ENCODE assay signal across 13 cellular contexts in genomic region chr6:87181903-87182302, GRCh38. TPM values are rescaled to one million over a fixed set of nuclear protein-coding genes. Genes with fewer than 3 reads are reported as not detected.
DNase-seq lines count a peak whose midpoint lies in the region; ATAC-seq lines count a peak whose summit lies in the region.
"Had no signal": no experiment of that assay in that cellular context is flagged by ENCODE, and none has a peak within 500 bp of the region (broad histone marks: within the 10 kb centered on the region; RNA-seq: fewer than 3 reads in every experiment).

No MANE protein-coding gene starts in this region.

- peaks cover 80% of the 10 kb centered on the region for H3K4me1 Mint-ChIP-seq in activated naive CD4-positive, alpha-beta T cell treated with anti-CD3 and anti-CD28 coated beads for 36 hours (ENCODE audit: low read depth)
- peaks cover 76% of the 10 kb centered on the region for H3K4me1 Mint-ChIP-seq in activated T-helper 1 cell treated with anti-CD3 and anti-CD28 coated beads, Interleukin-12 subunit alpha, Interleukin-12 subunit beta, Interleukin-2, Interleukin-4 antibody, amounts not matched to agents 30 ng/mL and 10 ng/mL and 1 ng/mL, durations not matched to agents 14 hours and 24 hours and 36 hours (ENCODE audit: low read depth)
- H3K4me1 Mint-ChIP-seq in stimulated activated naive CD8-positive, alpha-beta T cell treated with anti-CD3 and anti-CD28 coated beads, Interleukin-15, amount 100 ng/mL, for 72 hours, result peaks cover 85% of the 10 kb centered on the region

- H3K36me3 Mint-ChIP-seq in activated naive CD4-positive, alpha-beta T cell treated with anti-CD3 and anti-CD28 coated beads for 36 hours (ENCODE audit: low read depth), result peaks cover 46% of the 10 kb centered on the region
- H3K36me3 Mint-ChIP-seq in activated T-helper 1 cell treated with anti-CD3 and anti-CD28 coated beads, Interleukin-12 subunit alpha, Interleukin-12 subunit beta, Interleukin-2, Interleukin-4 antibody, amounts not matched to agents 30 ng/mL and 10 ng/mL and 1 ng/mL, durations not matched to agents 14 hours and 24 hours and 36 hours (ENCODE audit: low read depth), result peaks cover 38% of the 10 kb centered on the region

- ATAC-seq in HG02610 (IDR thresholded peaks at IDR 0.05; ENCODE audit: unreplicated experiment) (peak; percentile 5), GM18868 (IDR thresholded peaks at IDR 0.05; ENCODE audit: unreplicated experiment) (no peak)
- ATAC-seq in stimulated activated naive CD8-positive, alpha-beta T cell treated with anti-CD3 and anti-CD28 coated beads, Interleukin-15, amount 100 ng/mL, for 72 hours, result no peak

- peak overlapping the region; percentile 91 for H3K27ac Mint-ChIP-seq in activated naive CD4-positive, alpha-beta T cell treated with anti-CD3 and anti-CD28 coated beads for 36 hours
- H3K27ac Mint-ChIP-seq in activated T-helper 1 cell treated with anti-CD3 and anti-CD28 coated beads, Interleukin-12 subunit alpha, Interleukin-12 subunit beta, Interleukin-2, Interleukin-4 antibody, amounts not matched to agents 30 ng/mL and 10 ng/mL and 1 ng/mL, durations not matched to agents 14 hours and 24 hours and 36 hours, result peak overlapping the region; percentile 81
- H3K27ac Mint-ChIP-seq in stimulated activated naive CD8-positive, alpha-beta T cell treated with anti-CD3 and anti-CD28 coated beads, Interleukin-15, amount 100 ng/mL, for 72 hours, result peak overlapping the region; percentile 54 to 87

- CTCF ChIA-PET in activated naive CD4-positive, alpha-beta T cell treated with anti-CD3 and anti-CD28 coated beads for 36 hours (lab: Charles Lee), result interaction anchor here (0.6 to 1.1 kb wide), 3 partner anchors 25 to 37 kb away, joined by 3 to 5 read pairs (median 3); no protein-coding TSS in a partner anchor

- DNase-seq in activated naive CD4-positive, alpha-beta T cell treated with anti-CD3 and anti-CD28 coated beads for 36 hours, result no peak
- DNase-seq in activated naive CD4-positive, alpha-beta T cell treated with anti-CD3 and anti-CD28 coated beads, Interleukin-2, amount 50 U/mL, for 16 hours, result no peak
- DNase-seq in activated T-helper 1 cell treated with anti-CD3 and anti-CD28 coated beads, Interleukin-12 subunit alpha, Interleukin-12 subunit beta, Interleukin-2, Interleukin-4 antibody, amounts not matched to agents 30 ng/mL and 10 ng/mL and 1 ng/mL, durations not matched to agents 14 hours and 24 hours and 36 hours (ENCODE audit: low spot score), result no peak
- DNase-seq in stimulated activated naive CD8-positive, alpha-beta T cell treated with anti-CD3 and anti-CD28 coated beads, Interleukin-15, amount 100 ng/mL, for 72 hours, result no peak
- DNase-seq in DMS153 (lab: John Stamatoyannopoulos, UW) (no peak), SHP77 treated with DMSO at 0.1 percent for 48 hours (lab: John Stamatoyannopoulos, UW) (no peak)
- DNase-seq: activated CD4-positive, alpha-beta T cell treated with anti-CD3 and anti-CD28 coated beads, Interleukin-2, amount 50 U/mL, for 1 hour; activated effector memory CD4-positive, alpha-beta T cell treated with Interleukin-2 at 50 U/mL for 16 hours; colonic mucosa; foreskin fibroblast; NCI-H69 had no signal

- no peak overlapping the region for H3K4me3 Mint-ChIP-seq in activated naive CD4-positive, alpha-beta T cell treated with anti-CD3 and anti-CD28 coated beads for 36 hours
- H3K4me3 Mint-ChIP-seq in activated T-helper 1 cell treated with anti-CD3 and anti-CD28 coated beads, Interleukin-12 subunit alpha, Interleukin-12 subunit beta, Interleukin-2, Interleukin-4 antibody, amounts not matched to agents 30 ng/mL and 10 ng/mL and 1 ng/mL, durations not matched to agents 14 hours and 24 hours and 36 hours, result peak overlapping the region; percentile 19
- H3K4me3 Mint-ChIP-seq in stimulated activated naive CD8-positive, alpha-beta T cell treated with anti-CD3 and anti-CD28 coated beads, Interleukin-15, amount 100 ng/mL, for 72 hours, result peak overlapping the region; percentile 41 to 62

- H3K27me3 Mint-ChIP-seq in activated naive CD4-positive, alpha-beta T cell treated with anti-CD3 and anti-CD28 coated beads for 36 hours (ENCODE audit: low read depth), result no peaks in the 10 kb centered on the region
- no peaks in the 10 kb centered on the region for H3K27me3 Mint-ChIP-seq in activated T-helper 1 cell treated with anti-CD3 and anti-CD28 coated beads, Interleukin-12 subunit alpha, Interleukin-12 subunit beta, Interleukin-2, Interleukin-4 antibody, amounts not matched to agents 30 ng/mL and 10 ng/mL and 1 ng/mL, durations not matched to agents 14 hours and 24 hours and 36 hours (ENCODE audit: insufficient read depth)
- H3K27me3 Mint-ChIP-seq in stimulated activated naive CD8-positive, alpha-beta T cell treated with anti-CD3 and anti-CD28 coated beads, Interleukin-15, amount 100 ng/mL, for 72 hours, result no peaks in the 10 kb centered on the region

- intact Hi-C loops in activated naive CD4-positive, alpha-beta T cell treated with anti-CD3 and anti-CD28 coated beads for 36 hours (cut with micrococcal nuclease), result loop anchor here (1.0 to 10.0 kb wide), 4 partner anchors 15 to 553 kb away; partner anchors contain the start of gene ZNF292
- intact Hi-C loops in activated T-helper 1 cell treated with anti-CD3 and anti-CD28 coated beads, Interleukin-12 subunit alpha, Interleukin-12 subunit beta, Interleukin-2, Interleukin-4 antibody, amounts not matched to agents 30 ng/mL and 10 ng/mL and 1 ng/mL, durations not matched to agents 14 hours and 24 hours and 36 hours (cut with micrococcal nuclease), result loop anchor here (1.0 kb wide), 5 partner anchors 27 to 555 kb away; partner anchors contain the start of gene ZNF292

- no peaks in the 10 kb centered on the region for H3K9me3 Mint-ChIP-seq in activated naive CD4-positive, alpha-beta T cell treated with anti-CD3 and anti-CD28 coated beads for 36 hours
- no peaks in the 10 kb centered on the region for H3K9me3 Mint-ChIP-seq in activated T-helper 1 cell treated with anti-CD3 and anti-CD28 coated beads, Interleukin-12 subunit alpha, Interleukin-12 subunit beta, Interleukin-2, Interleukin-4 antibody, amounts not matched to agents 30 ng/mL and 10 ng/mL and 1 ng/mL, durations not matched to agents 14 hours and 24 hours and 36 hours
- peaks cover 0 to 7% of the 10 kb centered on the region in 2 donors for H3K9me3 Mint-ChIP-seq in stimulated activated naive CD8-positive, alpha-beta T cell treated with anti-CD3 and anti-CD28 coated beads, Interleukin-15, amount 100 ng/mL, for 72 hours

RNA-seq across cellular contexts. Expression of gene ZNF292, which starts 26.5 kb away (rescaled TPM):
- 10 to 100 TPM; 39.5 to 41.2 TPM for total RNA-seq in activated naive CD4-positive, alpha-beta T cell treated with anti-CD3 and anti-CD28 coated beads for 36 hours
- 50.1 and 51.7 TPM in 2 replicates for total RNA-seq in activated T-helper 1 cell treated with anti-CD3 and anti-CD28 coated beads, Interleukin-12 subunit alpha, Interleukin-12 subunit beta, Interleukin-2, Interleukin-4 antibody, amounts not matched to agents 30 ng/mL and 10 ng/mL and 1 ng/mL, durations not matched to agents 14 hours and 24 hours and 36 hours
